ENCODE assay signal across 16 cellular contexts in the genomic region with DNA sequence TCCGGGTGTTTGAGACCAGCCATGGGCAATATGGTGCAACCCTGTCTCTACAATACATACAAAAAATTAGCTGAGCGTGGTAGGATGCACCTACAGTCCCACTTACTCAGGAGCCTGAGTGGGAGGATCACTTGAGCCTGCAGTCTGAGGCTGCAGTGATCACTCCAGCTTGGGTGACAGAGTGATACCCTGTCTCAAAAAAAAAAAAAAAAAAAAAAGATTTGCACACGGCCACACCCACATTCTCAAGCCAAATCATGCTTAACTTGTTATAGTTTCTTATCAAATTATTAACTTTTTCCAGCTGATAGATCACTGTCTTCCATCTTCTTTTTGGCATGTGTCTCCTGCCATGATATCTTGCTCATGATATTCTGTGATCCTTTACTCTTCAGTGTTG. TPM values are rescaled to one million over a fixed set of nuclear protein-coding genes. Genes with fewer than 3 reads are reported as not detected.
DNase-seq lines count a peak whose midpoint lies in the region; ATAC-seq, FAIRE-seq and TF ChIP-seq lines count a peak whose summit lies in the region.
"Had no signal": no experiment of that assay in that cellular context is flagged by ENCODE, and none has a peak within 500 bp of the region (broad histone marks: within the 10 kb centered on the region; RNA-seq: fewer than 3 reads in every experiment).

No MANE protein-coding gene starts in this region.

- H3K79me2 ChIP-seq in K562 (ENCODE audit: control insufficient read depth, insufficient read depth, low read length) = no peaks in the 10 kb centered on the region

- intact Hi-C loops in K562 (cut with micrococcal nuclease) (no loop called here), left lung (cut with DNase I) (no loop called here)

- CTCF ChIA-PET in HEK293 (lab: Yijun Ruan, JAX) = no interaction called here
- CTCF ChIA-PET in K562 (lab: Yijun Ruan, JAX; ENCODE audit: low intra/inter-chr PET ratio) = no interaction called here

- peaks cover 6 to 99% (median 73%) of the 10 kb centered on the region in 10 experiments for H3K4me1 ChIP-seq in BLaER1 treated with 17β-estradiol and CSF1 and Interleukin-3, amounts not matched to agents 10 nM and 100 nM
- no peaks in the 10 kb centered on the region for H3K4me1 ChIP-seq in HEK293 (ENCODE audit: control insufficient read depth, insufficient read depth, low read length)
- no peaks in the 10 kb centered on the region; a peak in 1 of 5 replicates for H3K4me1 ChIP-seq in K562 (replicated peaks in 1 of 2; ENCODE audit: control insufficient read depth in 2 of 2, insufficient read depth in 2 of 2, low read length in 2 of 2)
- H3K4me1 ChIP-seq in left lung = peaks cover 9 to 91% of the 10 kb centered on the region in 2 donors

- H3K36me3 ChIP-seq in BLaER1 treated with 17β-estradiol and CSF1 and Interleukin-3, amounts not matched to agents 10 nM and 100 nM = peaks cover 0 to 97% (median 65%) of the 10 kb centered on the region in 11 experiments; a peak in 16 of 22 replicates
- H3K36me3 ChIP-seq in HEK293 (ENCODE audit: control insufficient read depth in 2 of 2, insufficient read depth in 1 of 2, low read length in 2 of 2) (no peaks in the 10 kb centered on the region), K562 (ENCODE audit: control insufficient read depth, insufficient read depth, low read length) (no peaks in the 10 kb centered on the region), left lung (peaks cover 0 to 22% of the 10 kb centered on the region in 2 donors)

- no peaks in the 10 kb centered on the region for H3K4me1 Mint-ChIP-seq in glutamatergic neuron (ENCODE audit: low read depth, unreplicated experiment)

- H3K4me3 ChIP-seq in BLaER1 treated with 17β-estradiol and CSF1 and Interleukin-3, amounts not matched to agents 10 nM and 100 nM = peak overlapping the region in 2 of 10 experiments; percentile 34 to 39; a peak in 2 of 20 replicates
- H3K4me3 ChIP-seq in HEK293 (ENCODE audit: low read depth, low read length) (no peak overlapping the region), K562 (no peak overlapping the region), left lung (no peak overlapping the region)

- WGBS in K562 (ENCODE audit: insufficient coverage, low coverage, missing lambda C conversion rate) = 46% methylated on average over 3 of the region's 3 CpGs

- H3K4me2 ChIP-seq in BLaER1 treated with 17β-estradiol and CSF1 and Interleukin-3, amounts not matched to agents 10 nM and 100 nM = peak overlapping the region in 10 of 11 experiments; percentile 18 to 98 (median 50); a peak in 17 of 22 replicates
- H3K4me2 ChIP-seq in K562 (ENCODE audit: insufficient read depth, low read length) = no peak overlapping the region

- in situ Hi-C loops in K562 (cut with MboI) = no loop called here

- no peak overlapping the region for H3K27ac Mint-ChIP-seq in glutamatergic neuron (ENCODE audit: unreplicated experiment)
- H3K27ac Mint-ChIP-seq: CD4-positive, alpha-beta memory T cell had no signal

- H3K9me1 ChIP-seq in K562 (ENCODE audit: control insufficient read depth, insufficient read depth, low read length) = no peaks in the 10 kb centered on the region

- no peak overlapping the region for H3K4me3 Mint-ChIP-seq in glutamatergic neuron (ENCODE audit: unreplicated experiment)
- H3K4me3 Mint-ChIP-seq: CD4-positive, alpha-beta memory T cell had no signal

- ATAC-seq in K562 (peak; percentile 53), left lung (peak; percentile 1), GM19397 (IDR thresholded peaks at IDR 0.05; ENCODE audit: unreplicated experiment) (no peak)

- peak overlapping the region in 10 of 11 experiments; percentile 26 to 88 (median 52); a peak in 15 of 22 replicates for H3K27ac ChIP-seq in BLaER1 treated with 17β-estradiol and CSF1 and Interleukin-3, amounts not matched to agents 10 nM and 100 nM
- H3K27ac ChIP-seq in HEK293 (ENCODE audit: extremely low read depth, low read depth, low read length) (no peak overlapping the region), K562 (ENCODE audit: extremely low read depth, low read depth, low read length) (no peak overlapping the region), left lung (peak overlapping the region; percentile 48 to 92)

- TF ChIP-seq CTCF in HEK293 (tag by site-specific recombination; IDR thresholded peaks at IDR 0.05) = no peak
- no peak for TF ChIP-seq CTCF in K562 (IDR thresholded peaks at IDR 0.05 in 2 of 3, conservative IDR thresholded peaks at IDR 0.05 in 1 of 3; ENCODE audit: insufficient read depth in 2 of 3, low read depth in 1 of 3, low read length in 3 of 3)
- TF ChIP-seq CTCF in left lung (IDR thresholded peaks at IDR 0.05) = no peak
- no peak for TF ChIP-seq CTCF in glutamatergic neuron (IDR thresholded peaks at IDR 0.05; ENCODE audit: partially characterized antibody, unreplicated experiment)

- H3K36me3 Mint-ChIP-seq in glutamatergic neuron (ENCODE audit: unreplicated experiment) = no peaks in the 10 kb centered on the region
- H3K36me3 Mint-ChIP-seq: CD4-positive, alpha-beta memory T cell had no signal

- BruUV-seq in K562 (replicated peaks; lab: Mats Ljungman, UMichigan) = no TSS peak

- H3K27me3 Mint-ChIP-seq in glutamatergic neuron (ENCODE audit: unreplicated experiment) = no peaks in the 10 kb centered on the region
- H3K27me3 Mint-ChIP-seq: CD4-positive, alpha-beta memory T cell had no signal

- H3K9ac ChIP-seq in BLaER1 treated with 17β-estradiol and CSF1 and Interleukin-3, amounts not matched to agents 10 nM and 100 nM = peak overlapping the region in 3 of 11 experiments; percentile 18 to 32 (median 24); a peak in 4 of 22 replicates
- H3K9ac ChIP-seq in K562 (ENCODE audit: insufficient read depth in 1 of 2, low read depth in 2 of 2, low read length in 2 of 2) = no peak overlapping the region

- H4K20me1 ChIP-seq in BLaER1 treated with 17β-estradiol and CSF1 and Interleukin-3, amounts not matched to agents 10 nM and 100 nM = peaks cover 0 to 72% (median 0%) of the 10 kb centered on the region in 11 experiments; a peak in 7 of 22 replicates
- no peaks in the 10 kb centered on the region for H4K20me1 ChIP-seq in K562 (replicated peaks; ENCODE audit: control insufficient read depth, insufficient read depth, low read length)

- POLR2A ChIA-PET in HEK293 (lab: Yijun Ruan, JAX) (no interaction called here), K562 (lab: Yijun Ruan, JAX) (interaction anchor here (0.8 kb wide), 1 partner anchor 36 kb away, joined by 3 read pairs; no protein-coding TSS in a partner anchor)

- H3K9me3 ChIP-seq in BLaER1 treated with 17β-estradiol and CSF1 and Interleukin-3, amounts not matched to agents 10 nM and 100 nM (replicated peaks in 1 of 11) = peaks cover 0 to 28% (median 2%) of the 10 kb centered on the region in 11 experiments; a peak in 10 of 22 replicates
- no peaks in the 10 kb centered on the region for H3K9me3 ChIP-seq in HEK293 (ENCODE audit: control insufficient read depth, insufficient read depth, low read depth, low read length)
- no peaks in the 10 kb centered on the region for H3K9me3 ChIP-seq in K562 (replicated peaks; ENCODE audit: control insufficient read depth, insufficient read depth, low read depth, low read length)
- no peaks in the 10 kb centered on the region for H3K9me3 ChIP-seq in left lung

- no peak for TF ChIP-seq EP300 in K562 (IDR thresholded peaks at IDR 0.05; ENCODE audit: low read length)

- no peak for DNase-seq in K562 (ENCODE audit: extremely low read depth in 1 of 4, low spot score in 3 of 4)
- DNase-seq in left lung = no peak
- no peak for DNase-seq in globus pallidus (ENCODE audit: low spot score)
- no peak for DNase-seq in stimulated activated CD4-positive, alpha-beta T cell treated with anti-CD3 and anti-CD28 coated beads, Interleukin-12 subunit alpha, Interleukin-12 subunit beta, amount 100 ng/mL, for 4 hours
- no peak for DNase-seq in glutamatergic neuron
- DNase-seq: 8988T; C1 segment of cervical spinal cord; CD4-positive, alpha-beta memory T cell; DMS53; GF-D8; HCEC 1CT; KBM-7 had no signal

- FAIRE-seq in K562 (lab: Jason Lieb, UNC) = peak; percentile 62
- FAIRE-seq: H1 had no signal

- H2AFZ ChIP-seq in K562 (ENCODE audit: low read depth, low read length) = no peak overlapping the region; the same call in 1 of the 2 replicates

- no peaks in the 10 kb centered on the region for H3K27me3 ChIP-seq in BLaER1 treated with 17β-estradiol and CSF1 and Interleukin-3, amounts not matched to agents 10 nM and 100 nM
- H3K27me3 ChIP-seq in K562 (ENCODE audit: control insufficient read depth in 2 of 2, insufficient read depth in 2 of 2, low read length in 2 of 2) = no peaks in the 10 kb centered on the region
- no peaks in the 10 kb centered on the region for H3K27me3 ChIP-seq in left lung

- TF ChIP-seq POLR2A in K562 (conservative IDR thresholded peaks at IDR 0.05) = no peak

- H3K9me3 Mint-ChIP-seq in glutamatergic neuron (ENCODE audit: unreplicated experiment) = no peaks in the 10 kb centered on the region
- H3K9me3 Mint-ChIP-seq: CD4-positive, alpha-beta memory T cell had no signal

- TF ChIP-seq RAD21 in K562 (CRISPR knock-in tag; conservative IDR thresholded peaks at IDR 0.05 in 1 of 2, IDR thresholded peaks at IDR 0.05 in 1 of 2) = no peak

RNA-seq across cellular contexts. Expression of a gene that starts 6.8 kb away (rescaled TPM):
- total RNA-seq in K562 (2011; cell fraction: chromatin; rRNA removed; ENCODE audit: low replicate concordance) = 4.1 and 12.3 TPM in 2 replicates
- 1.8 and 4.9 TPM in 2 replicates for total RNA-seq in K562 (2011; cell fraction: nucleolus; rRNA removed)
- total RNA-seq in K562 (2011; cell fraction: nucleoplasm; rRNA removed) = 3.2 and 8.5 TPM in 2 replicates
- total RNA-seq in K562 (2014; rRNA removed) (1.4 and 2.1 TPM in 2 replicates), K562 (2014; rRNA removed; fragmentation: Illumina TruSeq; extraction: Trizol) (4.2 and 4.3 TPM in 2 replicates), K562 (2015; rRNA removed; fragmentation: Illumina TruSeq; extraction: Trizol) (2.7 TPM in 2 replicates), K562 (2021) (2.9 and 4.2 TPM in 2 replicates), left lung (100 to 1,000 TPM; 115 to 167 TPM), glutamatergic neuron (ENCODE audit: unreplicated experiment) (0.83 TPM)
- polyA plus RNA-seq in K562 (2011; rRNA removed) (1.3 and 2.7 TPM in 2 replicates), K562 (2014; fragmentation: Illumina TruSeq; extraction: Trizol) (2.9 and 3.3 TPM in 2 replicates), K562 (2014; fragmentation: Nextera tagmentation; extraction: Ambion mirVana) (1 to 10 TPM; 1.5 to 2.0 TPM), K562 (2014; rRNA removed) (2.2 and 2.7 TPM in 2 replicates)
- polyA plus RNA-seq in K562 (2011; cell fraction: cytosol; rRNA removed) = 1.2 and 2.0 TPM in 2 replicates
- polyA plus RNA-seq in K562 (2011; cell fraction: nucleus; rRNA removed) = 0.27 and 0.58 TPM in 2 replicates
- 3.1 and 5.9 TPM in 2 replicates for polyA plus RNA-seq in K562 (2012)
- 1.7 and 4.0 TPM in 2 replicates for polyA minus RNA-seq in K562 (2011; rRNA and poly(A)+ RNA removed)
- 0.64 and 3.0 TPM in 2 replicates for polyA minus RNA-seq in K562 (2011; cell fraction: cytosol; rRNA and poly(A)+ RNA removed)
- 0.22 and 2.4 TPM in 2 replicates for polyA minus RNA-seq in K562 (2011; cell fraction: nucleus; rRNA and poly(A)+ RNA removed)

RNA-seq across cellular contexts. Expression of a gene that starts 53.4 kb away (rescaled TPM):
- 40.1 and 95.2 TPM in 2 replicates for total RNA-seq in K562 (2011; cell fraction: chromatin; rRNA removed; ENCODE audit: low replicate concordance)
- 19.5 and 22.0 TPM in 2 replicates for total RNA-seq in K562 (2011; cell fraction: nucleolus; rRNA removed)
- total RNA-seq in K562 (2011; cell fraction: nucleoplasm; rRNA removed) = 60.6 and 98.6 TPM in 2 replicates
- total RNA-seq in K562 (2014; rRNA removed) (11.6 and 13.0 TPM in 2 replicates), K562 (2014; rRNA removed; fragmentation: Illumina TruSeq; extraction: Trizol) (19.8 and 21.7 TPM in 2 replicates), K562 (2015; rRNA removed; fragmentation: Illumina TruSeq; extraction: Trizol) (23.2 and 23.3 TPM in 2 replicates), K562 (2021) (19.3 and 20.4 TPM in 2 replicates), left lung (10 to 100 TPM; 64.8 to 68.9 TPM), glutamatergic neuron (ENCODE audit: unreplicated experiment) (20.6 TPM)
- polyA plus RNA-seq in K562 (2011; rRNA removed) (16.3 and 23.2 TPM in 2 replicates), K562 (2014; fragmentation: Illumina TruSeq; extraction: Trizol) (15.3 and 19.3 TPM in 2 replicates), K562 (2014; fragmentation: Nextera tagmentation; extraction: Ambion mirVana) (1 to 10 TPM; 5.9 to 6.5 TPM), K562 (2014; rRNA removed) (11.6 and 12.8 TPM in 2 replicates)
- 5.1 and 11.1 TPM in 2 replicates for polyA plus RNA-seq in K562 (2011; cell fraction: cytosol; rRNA removed)
- 12.5 and 13.7 TPM in 2 replicates for polyA plus RNA-seq in K562 (2011; cell fraction: nucleus; rRNA removed)
- 15.6 and 18.6 TPM in 2 replicates for polyA plus RNA-seq in K562 (2012)
- polyA minus RNA-seq in K562 (2011; rRNA and poly(A)+ RNA removed) = 44.5 and 49.5 TPM in 2 replicates
- 12.1 and 14.2 TPM in 2 replicates for polyA minus RNA-seq in K562 (2011; cell fraction: cytosol; rRNA and poly(A)+ RNA removed)
- 18.2 and 24.9 TPM in 2 replicates for polyA minus RNA-seq in K562 (2011; cell fraction: nucleus; rRNA and poly(A)+ RNA removed)

Comparison
In these comparisons a context has a peak if more than half of its experiments do, and no peak if none do; other contexts are left out.
1. H3K27ac ChIP-seq: peak in BLaER1 treated with 17β-estradiol and CSF1 and Interleukin-3, amounts not matched to agents 10 nM and 100 nM (10 of 11) and left lung (2 of 2); none in HEK293 (single experiment) and K562 (single experiment).
2. RNA of a gene that starts 6.8 kb away (total RNA-seq): 115 to 167 TPM in left lung; 1.4 to 12.3 TPM in K562 and 0.83 TPM in glutamatergic neuron (single experiment); every median in the first group is over 4 times any median in the second.